ENCODE assay signal across 8 cellular contexts in the genomic region with DNA sequence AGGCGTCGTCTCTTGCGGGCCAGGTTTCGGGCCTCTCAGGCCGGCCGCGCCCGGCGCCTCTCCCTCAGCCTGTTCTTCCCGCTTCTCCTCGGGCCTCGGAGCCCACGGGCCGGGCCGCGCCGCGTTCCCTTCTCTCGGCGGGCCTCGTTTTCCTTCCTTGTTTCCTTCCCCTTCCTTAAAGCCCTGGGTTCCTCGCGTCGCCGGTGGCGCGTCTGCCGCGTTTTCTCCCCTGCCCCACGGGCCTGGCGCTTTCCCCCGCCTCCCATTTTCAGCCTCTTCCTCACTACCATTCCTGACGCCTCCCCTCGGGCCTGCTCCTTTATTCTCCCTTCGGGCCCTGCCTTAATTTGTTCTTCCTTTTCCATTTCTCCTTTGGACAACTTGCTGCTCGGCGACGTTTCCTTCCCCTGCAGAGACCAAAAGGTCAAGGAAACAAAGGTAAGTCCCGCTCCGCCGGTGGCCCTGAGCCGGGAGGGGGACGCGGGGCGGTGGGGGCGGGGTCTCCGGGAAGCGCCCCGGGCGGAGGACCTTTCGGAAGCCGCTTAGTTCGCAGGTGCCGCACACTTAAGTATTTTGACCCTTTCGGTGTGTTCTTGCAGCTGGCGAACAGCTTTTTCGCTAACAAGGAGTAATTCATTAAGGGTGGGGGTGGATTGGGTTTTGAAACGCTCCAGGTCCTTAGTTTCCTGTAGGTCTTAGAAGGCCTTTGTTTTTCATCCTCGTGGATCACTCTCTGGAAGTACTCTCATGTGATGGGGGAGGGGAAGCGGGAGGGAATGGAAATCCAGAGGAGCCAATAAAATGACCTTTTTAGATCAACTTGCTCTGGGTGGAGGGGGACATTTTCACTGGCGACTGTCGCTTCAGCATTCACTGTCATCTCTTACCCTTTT. TPM values are rescaled to one million over a fixed set of nuclear protein-coding genes. Genes with fewer than 3 reads are reported as not detected.
DNase-seq lines count a peak whose midpoint lies in the region; ATAC-seq and TF ChIP-seq lines count a peak whose summit lies in the region.

No MANE protein-coding gene starts in this region.

- intact Hi-C loops in PC-9 (cut with micrococcal nuclease; ENCODE audit: unreplicated experiment) (no loop called here), tibial artery (cut with DNase I; ENCODE audit: low total_unique reads) (no loop called here)

- POLR2A ChIA-PET in AG04450 (lab: Yijun Ruan, JAX) (interaction anchor here (0.6 to 2.2 kb wide), 24 partner anchors 11 to 444 kb away, joined by 3 to 39 read pairs (median 6); partner anchors contain the start of genes GMEB1, RNU11, SRSF4 and TAF12), PC-9 (lab: Charles Lee; ENCODE audit: unreplicated experiment) (interaction anchor here (0.5 to 1.9 kb wide), 13 partner anchors 14 to 698 kb away, joined by 3 to 45 read pairs (median 16); partner anchors contain the start of genes RNU11 and TAF12)

- no peaks in the 10 kb centered on the region; the same call in 1 of the 2 replicates for H3K9me3 ChIP-seq in AG04450 (ENCODE audit: control insufficient read depth, insufficient read depth, low read length)
- H3K9me3 ChIP-seq in PC-9 (ENCODE audit: insufficient read depth, low read depth): no peaks in the 10 kb centered on the region
- no peaks in the 10 kb centered on the region for H3K9me3 ChIP-seq in tibial artery

- peaks cover 56% of the 10 kb centered on the region for H3K79me2 ChIP-seq in PC-9 (ENCODE audit: low read depth)

- DNase-seq in AG04450 (ENCODE audit: low read depth, low spot score): no peak
- DNase-seq in PC-9: peak; percentile 35 to 37
- DNase-seq in activated effector memory CD4-positive, alpha-beta T cell treated with anti-CD3 and anti-CD28 coated beads, Interleukin-2, amount 50 U/mL, for 16 hours: peak; percentile 86
- peak; percentile 86 for DNase-seq in foreskin melanocyte
- DNase-seq in osteocyte (ENCODE audit: extremely low spot score, unreplicated experiment): no peak
- DNase-seq in tibial artery: no peak

- no TSS peak for BruUV-seq in PC-9 (replicated peaks; lab: Mats Ljungman, UMichigan)

- H3K4me2 ChIP-seq in PC-9: peak overlapping the region; percentile 80

- H3K4me3 Mint-ChIP-seq in osteocyte (ENCODE audit: unreplicated experiment): peak overlapping the region; percentile 97

- H3K27ac ChIP-seq in AG04450 (ENCODE audit: low read depth, low read length) (peak overlapping the region; percentile 82), PC-9 (peak overlapping the region; percentile 74), tibial artery (peak overlapping the region; percentile 93 to 94)

- H3K4me1 ChIP-seq in PC-9 (replicated peaks; ENCODE audit: insufficient read depth) (peaks cover 25% of the 10 kb centered on the region), tibial artery (peaks cover 0 to 49% (median 34%) of the 10 kb centered on the region in 4 donors)

- peaks cover 20% of the 10 kb centered on the region for H3K36me3 Mint-ChIP-seq in osteocyte (ENCODE audit: unreplicated experiment)

- peaks cover 28% of the 10 kb centered on the region for H3K4me1 Mint-ChIP-seq in osteocyte (ENCODE audit: unreplicated experiment)

- H3K9me3 Mint-ChIP-seq in osteocyte (ENCODE audit: unreplicated experiment): no peaks in the 10 kb centered on the region

- H3K27me3 Mint-ChIP-seq in osteocyte (ENCODE audit: unreplicated experiment): no peaks in the 10 kb centered on the region

- H3K4me3 ChIP-seq in AG04450 (ENCODE audit: low read depth, low read length): peak overlapping the region; percentile 77
- peak overlapping the region; percentile 82 for H3K4me3 ChIP-seq in PC-9
- peak overlapping the region; percentile 86 to 99 for H3K4me3 ChIP-seq in tibial artery

- CTCF ChIA-PET in AG04450 (lab: Charles Lee) (interaction anchor here (0.5 to 2.3 kb wide), 54 partner anchors 8 to 444 kb away, joined by 3 to 66 read pairs (median 5); partner anchors contain the start of genes GMEB1, RNU11 and SRSF4), PC-9 (lab: Charles Lee) (interaction anchor here (0.5 to 1.3 kb wide), 17 partner anchors 12 to 543 kb away, joined by 3 to 26 read pairs (median 7); partner anchors contain the start of genes GMEB1, RNU11, SRSF4 and TAF12)

- no peak for TF ChIP-seq CTCF in AG04450 (IDR thresholded peaks at IDR 0.05; ENCODE audit: low read depth, low read length)
- no peak for TF ChIP-seq CTCF in PC-9 (conservative IDR thresholded peaks at IDR 0.05)
- TF ChIP-seq CTCF in osteocyte (IDR thresholded peaks at IDR 0.05): no peak
- no peak for TF ChIP-seq CTCF in tibial artery (IDR thresholded peaks at IDR 0.05)

- H3K27ac Mint-ChIP-seq in osteocyte (ENCODE audit: unreplicated experiment): peak overlapping the region; percentile 95

- H3K27me3 ChIP-seq in AG04450 (ENCODE audit: control insufficient read depth, insufficient read depth, low read length): no peaks in the 10 kb centered on the region
- no peaks in the 10 kb centered on the region for H3K27me3 ChIP-seq in PC-9 (ENCODE audit: insufficient read depth, low read depth)
- H3K27me3 ChIP-seq in tibial artery: no peaks in the 10 kb centered on the region

- H3K36me3 ChIP-seq in PC-9 (ENCODE audit: low read depth) (peaks cover 20% of the 10 kb centered on the region), tibial artery (peaks cover 27 to 40% (median 32%) of the 10 kb centered on the region in 3 donors)

- peak; percentile 11 for ATAC-seq in GM18861 (IDR thresholded peaks at IDR 0.05; ENCODE audit: unreplicated experiment)
- ATAC-seq in HG03571 (IDR thresholded peaks at IDR 0.05; ENCODE audit: unreplicated experiment): peak; percentile 18

- H2AFZ ChIP-seq in PC-9: peak overlapping the region; percentile 77

- H3K9me2 ChIP-seq in PC-9 (ENCODE audit: insufficient read depth): no peaks in the 10 kb centered on the region

- peaks cover 14% of the 10 kb centered on the region; the same call in 1 of the 2 replicates for H3F3A ChIP-seq in PC-9 (ENCODE audit: insufficient read depth, low read depth)

- peaks cover 39% of the 10 kb centered on the region for H4K20me1 ChIP-seq in PC-9 (ENCODE audit: insufficient read depth)

RNA-seq across cellular contexts. Expression of gene YTHDF2, which starts 0.8 kb away (rescaled TPM):
- 73.6 and 85.1 TPM in 2 replicates for polyA plus RNA-seq in AG04450 (2011; rRNA removed)
- 130 and 139 TPM in 2 replicates for polyA minus RNA-seq in AG04450 (2011; rRNA and poly(A)+ RNA removed)
- total RNA-seq in PC-9 (2021) (46.4 and 63.4 TPM in 2 replicates), osteocyte (82.6 and 83.7 TPM in 2 replicates)

Comparison
In these comparisons a context has a peak if more than half of its experiments do, and no peak if none do; other contexts are left out.
1. DNase-seq: peak in PC-9 (2 of 2), activated effector memory CD4-positive, alpha-beta T cell treated with anti-CD3 and anti-CD28 coated beads, Interleukin-2, amount 50 U/mL, for 16 hours (single experiment) and foreskin melanocyte (single experiment); none in AG04450 (single experiment), osteocyte (single experiment) and tibial artery (0 of 2).
2. Peak in every context shown above with its lines, with median percentiles within 50 percentile points of each other: H3K27ac ChIP-seq and H3K4me3 ChIP-seq.